In genomic region chr7:50661345-50662058, GRCh38 we compare ENCODE assay signal across 8 cellular contexts.
DNase-seq lines count a peak whose midpoint lies in the region; ATAC-seq lines count a peak whose summit lies in the region.

No MANE protein-coding gene starts in this region.

- intact Hi-C loops in activated T-helper 2 cell treated with anti-CD3 and anti-CD28 coated beads, Interferon-gamma antibody, Interleukin-2, Interleukin-4, amounts not matched to agents 10 μg/mL and 5 μg/mL and 100 μg/mL, durations not matched to agents 14 hours and 24 hours and 36 hours (cut with micrococcal nuclease), result loop anchor here (2.0 to 10.0 kb wide), 8 partner anchors 64 to 569 kb away; partner anchors contain the start of gene ZPBP

- peak in 1 of 5 donors; percentile 21 for DNase-seq in CD8-positive, alpha-beta memory T cell
- no peak for DNase-seq in activated T-helper 2 cell treated with anti-CD3 and anti-CD28 coated beads, Interferon-gamma antibody, Interleukin-2, Interleukin-4, amounts not matched to agents 10 μg/mL and 5 μg/mL and 100 μg/mL, durations not matched to agents 14 hours and 24 hours and 36 hours (ENCODE audit: low spot score)
- DNase-seq in cerebellar cortex (ENCODE audit: low spot score) (no peak), foreskin melanocyte (no peak), G401 (ENCODE audit: low spot score) (no peak)
- DNase-seq in effector CD8-positive, alpha-beta T cell (lab: John Stamatoyannopoulos, UW), result no peak

- H3K4me3 ChIP-seq in CD8-positive, alpha-beta memory T cell (ENCODE audit: low read length), result peak overlapping the region; percentile 46

- no peaks in the 10 kb centered on the region for H3K9me3 Mint-ChIP-seq in CD8-positive, alpha-beta memory T cell
- H3K9me3 Mint-ChIP-seq in activated T-helper 2 cell treated with anti-CD3 and anti-CD28 coated beads, Interferon-gamma antibody, Interleukin-2, Interleukin-4, amounts not matched to agents 10 μg/mL and 5 μg/mL and 100 μg/mL, durations not matched to agents 14 hours and 24 hours and 36 hours, result no peaks in the 10 kb centered on the region

- POLR2A ChIA-PET in CD8-positive, alpha-beta memory T cell (lab: Charles Lee), result no interaction called here

- in situ Hi-C loops in G401 (cut with HindIII; ENCODE audit: low sequenced_read_pairs), result no loop called here

- CTCF ChIA-PET in CD8-positive, alpha-beta memory T cell (lab: Charles Lee), result interaction anchor here (0.9 to 3.3 kb wide), 8 partner anchors 11 to 569 kb away, joined by 3 to 11 read pairs (median 4); partner anchors contain the start of gene ZPBP

- no peaks in the 10 kb centered on the region for H3K27me3 Mint-ChIP-seq in CD8-positive, alpha-beta memory T cell
- H3K27me3 Mint-ChIP-seq in activated T-helper 2 cell treated with anti-CD3 and anti-CD28 coated beads, Interferon-gamma antibody, Interleukin-2, Interleukin-4, amounts not matched to agents 10 μg/mL and 5 μg/mL and 100 μg/mL, durations not matched to agents 14 hours and 24 hours and 36 hours (ENCODE audit: low read depth), result no peaks in the 10 kb centered on the region

- H3K36me3 ChIP-seq in CD8-positive, alpha-beta memory T cell (ENCODE audit: insufficient read depth, low read length), result no peaks in the 10 kb centered on the region

- H3K36me3 Mint-ChIP-seq in CD8-positive, alpha-beta memory T cell, result no peaks in the 10 kb centered on the region
- no peaks in the 10 kb centered on the region for H3K36me3 Mint-ChIP-seq in activated T-helper 2 cell treated with anti-CD3 and anti-CD28 coated beads, Interferon-gamma antibody, Interleukin-2, Interleukin-4, amounts not matched to agents 10 μg/mL and 5 μg/mL and 100 μg/mL, durations not matched to agents 14 hours and 24 hours and 36 hours (ENCODE audit: low read depth)

- no peaks in the 10 kb centered on the region for H3K27me3 ChIP-seq in CD8-positive, alpha-beta memory T cell (ENCODE audit: insufficient read depth, low read length, poor library complexity, severe bottlenecking)

- H3K9me3 ChIP-seq in CD8-positive, alpha-beta memory T cell (ENCODE audit: low read length), result no peaks in the 10 kb centered on the region

- H3K27ac ChIP-seq in CD8-positive, alpha-beta memory T cell (ENCODE audit: low read depth, low read length), result no peak overlapping the region

- peaks cover 57% of the 10 kb centered on the region for H3K4me1 ChIP-seq in CD8-positive, alpha-beta memory T cell (ENCODE audit: insufficient read depth, low read length)

- peak; percentile 48 for ATAC-seq in GM19438 (IDR thresholded peaks at IDR 0.05; ENCODE audit: low read depth, unreplicated experiment)
- peak; percentile 45 for ATAC-seq in HG03342 (IDR thresholded peaks at IDR 0.05; ENCODE audit: unreplicated experiment)

- peaks cover 57 to 61% (median 58%) of the 10 kb centered on the region in 3 donors for H3K4me1 Mint-ChIP-seq in CD8-positive, alpha-beta memory T cell
- H3K4me1 Mint-ChIP-seq in activated T-helper 2 cell treated with anti-CD3 and anti-CD28 coated beads, Interferon-gamma antibody, Interleukin-2, Interleukin-4, amounts not matched to agents 10 μg/mL and 5 μg/mL and 100 μg/mL, durations not matched to agents 14 hours and 24 hours and 36 hours (ENCODE audit: low read depth), result peaks cover 62% of the 10 kb centered on the region

- peak overlapping the region; percentile 51 to 96 (median 89) for H3K4me3 Mint-ChIP-seq in CD8-positive, alpha-beta memory T cell
- H3K4me3 Mint-ChIP-seq in activated T-helper 2 cell treated with anti-CD3 and anti-CD28 coated beads, Interferon-gamma antibody, Interleukin-2, Interleukin-4, amounts not matched to agents 10 μg/mL and 5 μg/mL and 100 μg/mL, durations not matched to agents 14 hours and 24 hours and 36 hours (ENCODE audit: low read depth), result peak overlapping the region; percentile 22

- peak overlapping the region; percentile 67 to 96 (median 93) for H3K27ac Mint-ChIP-seq in CD8-positive, alpha-beta memory T cell
- H3K27ac Mint-ChIP-seq in activated T-helper 2 cell treated with anti-CD3 and anti-CD28 coated beads, Interferon-gamma antibody, Interleukin-2, Interleukin-4, amounts not matched to agents 10 μg/mL and 5 μg/mL and 100 μg/mL, durations not matched to agents 14 hours and 24 hours and 36 hours, result peak overlapping the region; percentile 58
